1 cellular context compared by ENCODE assay signal in genomic region chr7:66125052-66125694, GRCh38.
TF ChIP-seq lines count a peak whose summit lies in the region.

No MANE protein-coding gene starts in this region.

TF ChIP-seq in K562, 482 proteins besides CTCF, POLR2A, EP300 and RAD21 (continued from another document):
- TF ChIP-seq PKNOX1 (IDR thresholded peaks at IDR 0.05) (peak; percentile 73), PBX2 (CRISPR knock-in tag; IDR thresholded peaks at IDR 0.05; ENCODE audit: low read depth) (no peak), PBX2 (tag; conservative IDR thresholded peaks at IDR 0.05; ENCODE audit: low read depth) (0 out of 2 replicates have a peak, but pooled peaks have one; percentile 34), HDAC2 (IDR thresholded peaks at IDR 0.05) (no peak), MEIS2 (IDR thresholded peaks at IDR 0.05; ENCODE audit: partially characterized antibody) (peak; percentile 80)
